ENCODE assay signal across 1 cellular context in the genomic region with DNA sequence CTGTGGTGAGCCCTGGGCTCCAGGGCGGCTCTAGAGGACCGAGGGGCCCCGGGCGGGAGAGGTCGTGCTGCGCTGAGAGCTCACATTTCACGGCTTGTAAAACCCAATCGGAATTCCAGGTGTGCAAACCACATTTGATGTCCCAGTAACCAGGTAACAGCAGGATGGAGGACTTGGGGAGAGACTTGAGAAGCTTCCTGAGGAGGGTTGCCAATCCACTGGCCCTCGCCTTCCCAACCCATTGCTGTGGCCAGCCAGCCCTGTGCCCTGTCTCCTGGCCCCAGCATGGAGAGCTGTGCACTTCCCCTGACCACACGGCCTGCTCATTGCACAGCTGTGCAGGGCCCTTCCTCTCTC.
TF ChIP-seq lines count a peak whose summit lies in the region.

No MANE protein-coding gene starts in this region.

TF ChIP-seq in GM23338, 12 proteins besides CTCF, POLR2A, EP300 and RAD21 (continued from another document):
- TF ChIP-seq, protein P1, sequence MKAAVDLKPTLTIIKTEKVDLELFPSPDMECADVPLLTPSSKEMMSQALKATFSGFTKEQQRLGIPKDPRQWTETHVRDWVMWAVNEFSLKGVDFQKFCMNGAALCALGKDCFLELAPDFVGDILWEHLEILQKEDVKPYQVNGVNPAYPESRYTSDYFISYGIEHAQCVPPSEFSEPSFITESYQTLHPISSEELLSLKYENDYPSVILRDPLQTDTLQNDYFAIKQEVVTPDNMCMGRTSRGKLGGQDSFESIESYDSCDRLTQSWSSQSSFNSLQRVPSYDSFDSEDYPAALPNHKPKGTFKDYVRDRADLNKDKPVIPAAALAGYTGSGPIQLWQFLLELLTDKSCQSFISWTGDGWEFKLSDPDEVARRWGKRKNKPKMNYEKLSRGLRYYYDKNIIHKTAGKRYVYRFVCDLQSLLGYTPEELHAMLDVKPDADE (IDR thresholded peaks at IDR 0.05): no peak
- no peak for TF ChIP-seq EZH2phosphoT487 (IDR thresholded peaks at IDR 0.05; ENCODE audit: unreplicated experiment)
- TF ChIP-seq, protein P2, sequence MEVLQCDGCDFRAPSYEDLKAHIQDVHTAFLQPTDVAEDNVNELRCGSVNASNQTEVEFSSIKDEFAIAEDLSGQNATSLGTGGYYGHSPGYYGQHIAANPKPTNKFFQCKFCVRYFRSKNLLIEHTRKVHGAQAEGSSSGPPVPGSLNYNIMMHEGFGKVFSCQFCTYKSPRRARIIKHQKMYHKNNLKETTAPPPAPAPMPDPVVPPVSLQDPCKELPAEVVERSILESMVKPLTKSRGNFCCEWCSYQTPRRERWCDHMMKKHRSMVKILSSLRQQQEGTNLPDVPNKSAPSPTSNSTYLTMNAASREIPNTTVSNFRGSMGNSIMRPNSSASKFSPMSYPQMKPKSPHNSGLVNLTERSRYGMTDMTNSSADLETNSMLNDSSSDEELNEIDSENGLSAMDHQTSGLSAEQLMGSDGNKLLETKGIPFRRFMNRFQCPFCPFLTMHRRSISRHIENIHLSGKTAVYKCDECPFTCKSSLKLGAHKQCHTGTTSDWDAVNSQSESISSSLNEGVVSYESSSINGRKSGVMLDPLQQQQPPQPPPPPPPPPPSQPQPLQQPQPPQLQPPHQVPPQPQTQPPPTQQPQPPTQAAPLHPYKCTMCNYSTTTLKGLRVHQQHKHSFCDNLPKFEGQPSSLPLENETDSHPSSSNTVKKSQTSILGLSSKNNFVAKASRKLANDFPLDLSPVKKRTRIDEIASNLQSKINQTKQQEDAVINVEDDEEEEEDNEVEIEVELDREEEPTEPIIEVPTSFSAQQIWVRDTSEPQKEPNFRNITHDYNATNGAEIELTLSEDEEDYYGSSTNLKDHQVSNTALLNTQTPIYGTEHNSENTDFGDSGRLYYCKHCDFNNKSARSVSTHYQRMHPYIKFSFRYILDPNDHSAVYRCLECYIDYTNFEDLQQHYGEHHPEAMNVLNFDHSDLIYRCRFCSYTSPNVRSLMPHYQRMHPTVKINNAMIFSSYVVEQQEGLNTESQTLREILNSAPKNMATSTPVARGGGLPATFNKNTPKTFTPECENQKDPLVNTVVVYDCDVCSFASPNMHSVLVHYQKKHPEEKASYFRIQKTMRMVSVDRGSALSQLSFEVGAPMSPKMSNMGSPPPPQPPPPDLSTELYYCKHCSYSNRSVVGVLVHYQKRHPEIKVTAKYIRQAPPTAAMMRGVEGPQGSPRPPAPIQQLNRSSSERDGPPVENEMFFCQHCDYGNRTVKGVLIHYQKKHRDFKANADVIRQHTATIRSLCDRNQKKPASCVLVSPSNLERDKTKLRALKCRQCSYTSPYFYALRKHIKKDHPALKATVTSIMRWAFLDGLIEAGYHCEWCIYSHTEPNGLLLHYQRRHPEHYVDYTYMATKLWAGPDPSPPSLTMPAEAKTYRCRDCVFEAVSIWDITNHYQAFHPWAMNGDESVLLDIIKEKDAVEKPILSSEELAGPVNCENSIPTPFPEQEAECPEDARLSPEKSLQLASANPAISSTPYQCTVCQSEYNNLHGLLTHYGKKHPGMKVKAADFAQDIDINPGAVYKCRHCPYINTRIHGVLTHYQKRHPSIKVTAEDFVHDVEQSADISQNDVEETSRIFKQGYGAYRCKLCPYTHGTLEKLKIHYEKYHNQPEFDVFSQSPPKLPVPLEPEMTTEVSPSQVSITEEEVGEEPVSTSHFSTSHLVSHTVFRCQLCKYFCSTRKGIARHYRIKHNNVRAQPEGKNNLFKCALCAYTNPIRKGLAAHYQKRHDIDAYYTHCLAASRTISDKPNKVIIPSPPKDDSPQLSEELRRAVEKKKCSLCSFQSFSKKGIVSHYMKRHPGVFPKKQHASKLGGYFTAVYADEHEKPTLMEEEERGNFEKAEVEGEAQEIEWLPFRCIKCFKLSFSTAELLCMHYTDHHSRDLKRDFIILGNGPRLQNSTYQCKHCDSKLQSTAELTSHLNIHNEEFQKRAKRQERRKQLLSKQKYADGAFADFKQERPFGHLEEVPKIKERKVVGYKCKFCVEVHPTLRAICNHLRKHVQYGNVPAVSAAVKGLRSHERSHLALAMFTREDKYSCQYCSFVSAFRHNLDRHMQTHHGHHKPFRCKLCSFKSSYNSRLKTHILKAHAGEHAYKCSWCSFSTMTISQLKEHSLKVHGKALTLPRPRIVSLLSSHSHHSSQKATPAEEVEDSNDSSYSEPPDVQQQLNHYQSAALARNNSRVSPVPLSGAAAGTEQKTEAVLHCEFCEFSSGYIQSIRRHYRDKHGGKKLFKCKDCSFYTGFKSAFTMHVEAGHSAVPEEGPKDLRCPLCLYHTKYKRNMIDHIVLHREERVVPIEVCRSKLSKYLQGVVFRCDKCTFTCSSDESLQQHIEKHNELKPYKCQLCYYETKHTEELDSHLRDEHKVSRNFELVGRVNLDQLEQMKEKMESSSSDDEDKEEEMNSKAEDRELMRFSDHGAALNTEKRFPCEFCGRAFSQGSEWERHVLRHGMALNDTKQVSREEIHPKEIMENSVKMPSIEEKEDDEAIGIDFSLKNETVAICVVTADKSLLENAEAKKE (CRISPR knock-in tag; IDR thresholded peaks at IDR 0.05): no peak
- TF ChIP-seq STAT1 (IDR thresholded peaks at IDR 0.05; ENCODE audit: unreplicated experiment): no peak
- TF ChIP-seq ZNF114 (CRISPR knock-in tag; IDR thresholded peaks at IDR 0.05): no peak
